8 cellular contexts compared by ENCODE assay signal in genomic region chr18:37566479-37567060, GRCh38. TPM values are rescaled to one million over a fixed set of nuclear protein-coding genes. Genes with fewer than 3 reads are reported as not detected.
DNase-seq lines count a peak whose midpoint lies in the region; ATAC-seq and TF ChIP-seq lines count a peak whose summit lies in the region.

No MANE protein-coding gene starts in this region.

- no peak overlapping the region for H4K8ac ChIP-seq in mesenchymal stem cell (ENCODE audit: low read length)

- H3K27me3 ChIP-seq in mesenchymal stem cell (ENCODE audit: control insufficient read depth in 1 of 2, insufficient read depth in 1 of 2, low read length in 2 of 2) = peaks cover 75 to 77% of the 10 kb centered on the region in 2 experiments

- peaks cover 1% of the 10 kb centered on the region for H3K36me3 Mint-ChIP-seq in central memory CD8-positive, alpha-beta T cell (ENCODE audit: insufficient read depth)

- H2BK15ac ChIP-seq in mesenchymal stem cell (ENCODE audit: low read depth, poor library complexity, severe bottlenecking) = no peak overlapping the region

- no peaks in the 10 kb centered on the region for H3K79me1 ChIP-seq in mesenchymal stem cell (replicated peaks; ENCODE audit: low read length, poor library complexity, severe bottlenecking)

- H3K9me3 ChIP-seq in HEK293 (ENCODE audit: control insufficient read depth, insufficient read depth, low read depth, low read length) = no peaks in the 10 kb centered on the region
- H3K9me3 ChIP-seq in mesenchymal stem cell (ENCODE audit: control insufficient read depth, low read length) = no peaks in the 10 kb centered on the region

- H3K9me3 Mint-ChIP-seq in central memory CD8-positive, alpha-beta T cell = peaks cover 7% of the 10 kb centered on the region

- H3K36me3 ChIP-seq in HEK293 (ENCODE audit: control insufficient read depth in 2 of 2, insufficient read depth in 1 of 2, low read length in 2 of 2) (no peaks in the 10 kb centered on the region), mesenchymal stem cell (ENCODE audit: control insufficient read depth in 1 of 2, insufficient read depth in 2 of 2, low read depth in 1 of 2, low read length in 2 of 2) (no peaks in the 10 kb centered on the region)

- H2AFZ ChIP-seq in mesenchymal stem cell (ENCODE audit: low read depth, low read length) = no peak overlapping the region

- H3K4me3 Mint-ChIP-seq in central memory CD8-positive, alpha-beta T cell = peak overlapping the region; percentile 33

- no peak overlapping the region for H2BK12ac ChIP-seq in mesenchymal stem cell (ENCODE audit: low read length in 2 of 2)

- peak overlapping the region; percentile 71 for H3K4me2 ChIP-seq in mesenchymal stem cell (ENCODE audit: low read length, poor library complexity, severe bottlenecking)

- peak overlapping the region; percentile 49 for H3K9ac ChIP-seq in mesenchymal stem cell (ENCODE audit: low read length)

- ATAC-seq in central memory CD8-positive, alpha-beta T cell (replicated peaks; ENCODE audit: extremely low read depth, poor library complexity, severe bottlenecking) = no peak
- ATAC-seq in GM18867 (IDR thresholded peaks at IDR 0.05; ENCODE audit: unreplicated experiment) = no peak
- no peak for ATAC-seq in GM18861 (IDR thresholded peaks at IDR 0.05; ENCODE audit: unreplicated experiment)
- ATAC-seq in GM21529 (IDR thresholded peaks at IDR 0.05; ENCODE audit: unreplicated experiment) = no peak

- H3K27ac ChIP-seq in 22Rv1 (peak overlapping the region; percentile 73), HEK293 (ENCODE audit: extremely low read depth, low read depth, low read length) (no peak overlapping the region), mesenchymal stem cell (ENCODE audit: low read length, poor library complexity, severe bottlenecking) (no peak overlapping the region)

- H3K4me1 Mint-ChIP-seq in central memory CD8-positive, alpha-beta T cell = no peaks in the 10 kb centered on the region

- H3K18ac ChIP-seq in mesenchymal stem cell (ENCODE audit: low read depth in 1 of 2, low read length in 2 of 2) = no peak overlapping the region

- H3K4me1 ChIP-seq in HEK293 (ENCODE audit: control insufficient read depth, insufficient read depth, low read length) (no peaks in the 10 kb centered on the region), mesenchymal stem cell (ENCODE audit: control insufficient read depth, insufficient read depth, low read depth, low read length) (peaks cover 21% of the 10 kb centered on the region)

- H3K27me3 Mint-ChIP-seq in central memory CD8-positive, alpha-beta T cell = peaks cover 84% of the 10 kb centered on the region

- no peak overlapping the region for H3K14ac ChIP-seq in mesenchymal stem cell (ENCODE audit: low read length in 2 of 2)

- TF ChIP-seq CTCF in 22Rv1 (IDR thresholded peaks at IDR 0.05) = no peak
- TF ChIP-seq CTCF in HEK293 (tag by site-specific recombination; IDR thresholded peaks at IDR 0.05) = no peak

- peak overlapping the region; percentile 32 for H3K4me3 ChIP-seq in HEK293 (ENCODE audit: low read depth, low read length)
- H3K4me3 ChIP-seq in mesenchymal stem cell (ENCODE audit: insufficient read depth in 1 of 2, low read depth in 1 of 2, low read length in 2 of 2) = peak overlapping the region; percentile 27 to 76

- H3K23ac ChIP-seq in mesenchymal stem cell (ENCODE audit: low read length in 2 of 2) = no peak overlapping the region

- H2AK5ac ChIP-seq in mesenchymal stem cell (ENCODE audit: low read length, severe bottlenecking) = no peak overlapping the region

- H2BK120ac ChIP-seq in mesenchymal stem cell (ENCODE audit: low read depth, low read length) = no peak overlapping the region

- no peak for DNase-seq in central memory CD8-positive, alpha-beta T cell (ENCODE audit: low spot score in 2 of 2)
- no peak for DNase-seq in mesenchymal stem cell
- no peak for DNase-seq in T1000 (lab: John Stamatoyannopoulos, UW)

- CTCF ChIA-PET in HEK293 (lab: Yijun Ruan, JAX) = interaction anchor here (0.6 kb wide), 1 partner anchor 90 kb away, joined by 3 read pairs; no protein-coding TSS in a partner anchor

- H2BK5ac ChIP-seq in mesenchymal stem cell (ENCODE audit: low read depth, low read length, poor library complexity, severe bottlenecking) = no peak overlapping the region

- no peak overlapping the region for H4K91ac ChIP-seq in mesenchymal stem cell (ENCODE audit: low read length)

- H3K27ac Mint-ChIP-seq in central memory CD8-positive, alpha-beta T cell (ENCODE audit: low read depth) = no peak overlapping the region

- WGBS in mesenchymal stem cell = 0% methylated on average over 33 of the region's 51 CpGs

- no peak overlapping the region for H3K4ac ChIP-seq in mesenchymal stem cell (ENCODE audit: low read depth in 1 of 2, low read length in 2 of 2)

- POLR2A ChIA-PET in HEK293 (lab: Yijun Ruan, JAX) = no interaction called here

TF ChIP-seq in HEK293, 187 proteins besides CTCF, POLR2A, EP300 and RAD21 (continues in another document):
- TF ChIP-seq, protein P1, sequence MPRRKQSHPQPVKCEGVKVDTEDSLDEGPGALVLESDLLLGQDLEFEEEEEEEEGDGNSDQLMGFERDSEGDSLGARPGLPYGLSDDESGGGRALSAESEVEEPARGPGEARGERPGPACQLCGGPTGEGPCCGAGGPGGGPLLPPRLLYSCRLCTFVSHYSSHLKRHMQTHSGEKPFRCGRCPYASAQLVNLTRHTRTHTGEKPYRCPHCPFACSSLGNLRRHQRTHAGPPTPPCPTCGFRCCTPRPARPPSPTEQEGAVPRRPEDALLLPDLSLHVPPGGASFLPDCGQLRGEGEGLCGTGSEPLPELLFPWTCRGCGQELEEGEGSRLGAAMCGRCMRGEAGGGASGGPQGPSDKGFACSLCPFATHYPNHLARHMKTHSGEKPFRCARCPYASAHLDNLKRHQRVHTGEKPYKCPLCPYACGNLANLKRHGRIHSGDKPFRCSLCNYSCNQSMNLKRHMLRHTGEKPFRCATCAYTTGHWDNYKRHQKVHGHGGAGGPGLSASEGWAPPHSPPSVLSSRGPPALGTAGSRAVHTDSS (tag by site-specific recombination; IDR thresholded peaks at IDR 0.05) = no peak
- TF ChIP-seq PRDM1 (tag by site-specific recombination; IDR thresholded peaks at IDR 0.05) = no peak
- TF ChIP-seq ZNF362 (tag by site-specific recombination; IDR thresholded peaks at IDR 0.05) = no peak
- TF ChIP-seq ZNF76 (tag by site-specific recombination; IDR thresholded peaks at IDR 0.05; ENCODE audit: borderline replicate concordance, low read depth) = no peak
- no peak for TF ChIP-seq ZNF555 (tag by site-specific recombination; conservative IDR thresholded peaks at IDR 0.05)
- no peak for TF ChIP-seq YY2 (tag by site-specific recombination; IDR thresholded peaks at IDR 0.05)
- TF ChIP-seq ZNF433 (tag by site-specific recombination; IDR thresholded peaks at IDR 0.05; ENCODE audit: low read depth) = no peak
- TF ChIP-seq ZNF398 (tag by site-specific recombination; IDR thresholded peaks at IDR 0.05) = 0 out of 2 replicates have a peak, but pooled peaks have one; percentile 20
- TF ChIP-seq ZBTB21 (tag by site-specific recombination; IDR thresholded peaks at IDR 0.05) = no peak
- no peak for TF ChIP-seq KLF10 (tag by site-specific recombination; IDR thresholded peaks at IDR 0.05)
- no peak for TF ChIP-seq AEBP2 (tag by site-specific recombination; IDR thresholded peaks at IDR 0.05; ENCODE audit: borderline replicate concordance)
- no peak for TF ChIP-seq ZNF248 (tag by site-specific recombination; IDR thresholded peaks at IDR 0.05)
- no peak for TF ChIP-seq EGR2 (tag by site-specific recombination; IDR thresholded peaks at IDR 0.05; ENCODE audit: low read depth)
- TF ChIP-seq ZNF10 (tag by site-specific recombination; IDR thresholded peaks at IDR 0.05) = no peak
- TF ChIP-seq ZIC2 (tag by site-specific recombination; IDR thresholded peaks at IDR 0.05) = 0 out of 2 replicates have a peak, but pooled peaks have one; percentile 15
- no peak for TF ChIP-seq ZNF549 (tag by site-specific recombination; IDR thresholded peaks at IDR 0.05)
- peak; percentile 77 for TF ChIP-seq ZNF335 (tag by site-specific recombination; conservative IDR thresholded peaks at IDR 0.05)
- no peak for TF ChIP-seq ZNF777 (tag by site-specific recombination; IDR thresholded peaks at IDR 0.05; ENCODE audit: borderline replicate concordance)

RNA-seq across cellular contexts. Expression of gene CELF4, which starts 1.0 kb away (rescaled TPM):
- polyA plus RNA-seq in mesenchymal stem cell (2013, experiment 1 of 2) = not detected
- polyA plus RNA-seq in mesenchymal stem cell (2013, experiment 2 of 2) = not detected
